Comparison of ENCODE assay signal across 8 cellular contexts in genomic region chr1:226549937-226550670, GRCh38. TPM values are rescaled to one million over a fixed set of nuclear protein-coding genes. Genes with fewer than 3 reads are reported as not detected.
DNase-seq lines count a peak whose midpoint lies in the region; ATAC-seq, FAIRE-seq and TF ChIP-seq lines count a peak whose summit lies in the region.

No MANE protein-coding gene starts in this region.

- intact Hi-C loops in K562 (cut with micrococcal nuclease): loop anchor here (5.0 kb wide), 1 partner anchor 277 kb away; no protein-coding TSS in a partner anchor

- H3F3A ChIP-seq in smooth muscle cell (ENCODE audit: low read depth): no peaks in the 10 kb centered on the region

- POLR2A ChIA-PET in K562 (lab: Yijun Ruan, JAX): interaction anchor here (0.6 to 1.0 kb wide), 3 partner anchors 22 to 131 kb away, joined by 3 to 4 read pairs (median 4); no protein-coding TSS in a partner anchor

- H3K36me3 ChIP-seq in K562 (ENCODE audit: control insufficient read depth, insufficient read depth, low read length) (no peaks in the 10 kb centered on the region), smooth muscle cell (ENCODE audit: low read depth) (no peaks in the 10 kb centered on the region)

- no peak overlapping the region for H3K4me3 ChIP-seq in K562
- H3K4me3 ChIP-seq in smooth muscle cell: peak overlapping the region; percentile 53

- TF ChIP-seq RAD21 in K562 (CRISPR knock-in tag; conservative IDR thresholded peaks at IDR 0.05 in 1 of 2, IDR thresholded peaks at IDR 0.05 in 1 of 2): no peak

- TF ChIP-seq POLR2A in K562 (conservative IDR thresholded peaks at IDR 0.05): no peak

- no peak overlapping the region for H3K27ac ChIP-seq in K562 (ENCODE audit: extremely low read depth, low read depth, low read length)
- H3K27ac ChIP-seq in smooth muscle cell (ENCODE audit: low read depth): no peak overlapping the region

- DNase-seq in ACHN (peak; percentile 7), GM13977 (ENCODE audit: low spot score) (peak; percentile 70), NCI-H345 (lab: John Stamatoyannopoulos, UW) (peak; percentile 76), K562 (ENCODE audit: extremely low read depth in 1 of 4, low spot score in 3 of 4) (peak; percentile 49 to 65 (median 56)), iPS-NIHi7 (ENCODE audit: extremely low spot score) (peak; percentile 76), smooth muscle cell (lab: John Stamatoyannopoulos, UW; ENCODE audit: unreplicated experiment) (no peak)

- H3K4me1 ChIP-seq in K562 (replicated peaks in 1 of 2; ENCODE audit: control insufficient read depth in 2 of 2, insufficient read depth in 2 of 2, low read length in 2 of 2) (peaks cover 0 to 18% of the 10 kb centered on the region in 2 experiments; a peak in 3 of 5 replicates), smooth muscle cell (ENCODE audit: low read depth) (peaks cover 10% of the 10 kb centered on the region)

- H2AFZ ChIP-seq in K562 (ENCODE audit: low read depth, low read length) (no peak overlapping the region), smooth muscle cell (ENCODE audit: low read depth) (no peak overlapping the region)

- no peak for TF ChIP-seq EP300 in K562 (IDR thresholded peaks at IDR 0.05; ENCODE audit: low read length)

- H3K9ac ChIP-seq in K562 (ENCODE audit: insufficient read depth in 1 of 2, low read depth in 2 of 2, low read length in 2 of 2) (0 out of 4 replicates have a peak overlapping the region, but pooled peaks of 1 of the 2 experiments have one; percentile 24), smooth muscle cell (ENCODE audit: low read depth) (no peak overlapping the region)

- TF ChIP-seq CTCF in GM13977 (IDR thresholded peaks at IDR 0.05; ENCODE audit: extremely low read depth, insufficient read depth, missing control alignments): no peak
- peak; percentile 24 to 29 (median 29); a peak in 2 of 6 replicates for TF ChIP-seq CTCF in K562 (IDR thresholded peaks at IDR 0.05 in 2 of 3, conservative IDR thresholded peaks at IDR 0.05 in 1 of 3; ENCODE audit: insufficient read depth in 2 of 3, low read depth in 1 of 3, low read length in 3 of 3)
- TF ChIP-seq CTCF in smooth muscle cell (IDR thresholded peaks at IDR 0.05; ENCODE audit: borderline replicate concordance, insufficient read depth, poor library complexity, severe bottlenecking): no peak

- H3K9me3 ChIP-seq in K562 (replicated peaks; ENCODE audit: control insufficient read depth, insufficient read depth, low read depth, low read length) (no peaks in the 10 kb centered on the region), smooth muscle cell (replicated peaks; ENCODE audit: low read depth) (no peaks in the 10 kb centered on the region)

- ATAC-seq in K562 (peak; percentile 75), HG03521 (IDR thresholded peaks at IDR 0.05; ENCODE audit: unreplicated experiment) (no peak), HG03457 (IDR thresholded peaks at IDR 0.05; ENCODE audit: unreplicated experiment) (no peak)

- no TSS peak for BruUV-seq in K562 (replicated peaks; lab: Mats Ljungman, UMichigan)

- CTCF ChIA-PET in K562 (lab: Yijun Ruan, JAX; ENCODE audit: low intra/inter-chr PET ratio): no interaction called here

- peak; percentile 85 for FAIRE-seq in K562 (lab: Jason Lieb, UNC)

- H4K20me1 ChIP-seq in K562 (replicated peaks; ENCODE audit: control insufficient read depth, insufficient read depth, low read length): no peaks in the 10 kb centered on the region
- H4K20me1 ChIP-seq in smooth muscle cell (ENCODE audit: low read depth): no peaks in the 10 kb centered on the region

- no peak overlapping the region for H3K4me2 ChIP-seq in K562 (ENCODE audit: insufficient read depth, low read length)
- H3K4me2 ChIP-seq in smooth muscle cell: peak overlapping the region; percentile 92

- in situ Hi-C loops in ACHN (cut with HindIII; ENCODE audit: low pct_ligation_motif_present, low pct_unique_long_range_greater_than_20kb, low sequenced_read_pairs) (no loop called here), GM13977 (cut with MboI; ENCODE audit: low pct_unique_long_range_greater_than_20kb, low sequenced_read_pairs, unreplicated experiment) (no loop called here), K562 (cut with MboI) (no loop called here)

- peaks cover 18 to 55% of the 10 kb centered on the region in 2 experiments; a peak in 4 of 5 replicates for H3K27me3 ChIP-seq in K562 (ENCODE audit: control insufficient read depth in 2 of 2, insufficient read depth in 2 of 2, low read length in 2 of 2)
- peaks cover 63% of the 10 kb centered on the region for H3K27me3 ChIP-seq in smooth muscle cell (ENCODE audit: low read depth)

- no peaks in the 10 kb centered on the region for H3K9me1 ChIP-seq in K562 (ENCODE audit: control insufficient read depth, insufficient read depth, low read length)

- H3K79me2 ChIP-seq in K562 (ENCODE audit: control insufficient read depth, insufficient read depth, low read length): no peaks in the 10 kb centered on the region
- no peaks in the 10 kb centered on the region for H3K79me2 ChIP-seq in smooth muscle cell (ENCODE audit: low read depth)

- WGBS in K562 (ENCODE audit: insufficient coverage, low coverage, missing lambda C conversion rate): 2% methylated on average over 21 of the region's 21 CpGs
- WGBS in smooth muscle cell (ENCODE audit: low lambda C conversion rate): 7% methylated on average over 20 of the region's 21 CpGs

TF ChIP-seq in K562, 482 proteins besides CTCF, POLR2A, EP300 and RAD21 (continues in another document):
- TF ChIP-seq TFAP4 (CRISPR knock-in tag; IDR thresholded peaks at IDR 0.05; ENCODE audit: borderline replicate concordance): peak; percentile 67
- TF ChIP-seq FOXA1 (IDR thresholded peaks at IDR 0.05; ENCODE audit: borderline replicate concordance): no peak
- no peak for TF ChIP-seq HLTF (IDR thresholded peaks at IDR 0.05)
- no peak for TF ChIP-seq CHD4 (IDR thresholded peaks at IDR 0.05; ENCODE audit: insufficient read depth, insufficient replicate concordance, low read depth, low read length, poor library complexity, severe bottlenecking)
- TF ChIP-seq ZNF699 (CRISPR knock-in tag; IDR thresholded peaks at IDR 0.05; ENCODE audit: insufficient replicate concordance): no peak
- TF ChIP-seq ZNF384 (IDR thresholded peaks at IDR 0.05; ENCODE audit: low read depth, low read length): peak; percentile 95
- peak; percentile 54; the same call in 1 of the 2 replicates for TF ChIP-seq ARID1B (IDR thresholded peaks at IDR 0.05)
- peak; percentile 68 for TF ChIP-seq TCF3 (CRISPR knock-in tag; IDR thresholded peaks at IDR 0.05)
- no peak for TF ChIP-seq GATA2 (CRISPR knock-in tag; IDR thresholded peaks at IDR 0.05)
- no peak for TF ChIP-seq RNF2 (IDR thresholded peaks at IDR 0.05)
- TF ChIP-seq RFX7 (CRISPR knock-in tag; IDR thresholded peaks at IDR 0.05): no peak
- TF ChIP-seq NRF1 (conservative IDR thresholded peaks at IDR 0.05 in 1 of 2, IDR thresholded peaks at IDR 0.05 in 1 of 2): no peak
- no peak for TF ChIP-seq SMAD2 (IDR thresholded peaks at IDR 0.05; ENCODE audit: low read depth, low read length)
- no peak for TF ChIP-seq MEF2A (IDR thresholded peaks at IDR 0.05; ENCODE audit: control insufficient read depth, low read depth, low read length)
- peak; percentile 83 for TF ChIP-seq TEAD4 (IDR thresholded peaks at IDR 0.05; ENCODE audit: low read length)
- TF ChIP-seq TEAD4 (CRISPR knock-in tag; IDR thresholded peaks at IDR 0.05; ENCODE audit: borderline replicate concordance): no peak
- 0 out of 2 replicates have a peak, but pooled peaks have one; percentile 42 for TF ChIP-seq DPF2 (IDR thresholded peaks at IDR 0.05)
- TF ChIP-seq NFIC (IDR thresholded peaks at IDR 0.05): 0 out of 2 replicates have a peak, but pooled peaks have one; percentile 9
- TF ChIP-seq TAL1 (IDR thresholded peaks at IDR 0.05): peak; percentile 68
- TF ChIP-seq EGR1 (conservative IDR thresholded peaks at IDR 0.05): 0 out of 2 replicates have a peak, but pooled peaks have one; percentile 36
- 0 out of 2 replicates have a peak, but pooled peaks have one; percentile 44 for TF ChIP-seq POLR2AphosphoS5 (IDR thresholded peaks at IDR 0.05; ENCODE audit: control insufficient read depth, insufficient read depth, low read depth, low read length)

RNA-seq across cellular contexts. Expression of gene STUM, which starts 1.5 kb away (rescaled TPM):
- not detected in 2 replicates for total RNA-seq in K562 (2011; cell fraction: chromatin; rRNA removed; ENCODE audit: low replicate concordance)
- not detected in 2 replicates for total RNA-seq in K562 (2011; cell fraction: nucleolus; rRNA removed)
- not detected in 2 replicates for total RNA-seq in K562 (2011; cell fraction: nucleoplasm; rRNA removed)
- total RNA-seq in K562 (2014; rRNA removed) (not detected in 2 replicates), K562 (2014; rRNA removed; fragmentation: Illumina TruSeq; extraction: Trizol) (not detected in 2 replicates), K562 (2015; rRNA removed; fragmentation: Illumina TruSeq; extraction: Trizol) (not detected in 2 replicates), K562 (2021) (not detected in 2 replicates), smooth muscle cell (0.04 TPM in 1 of 2 replicates, not detected in the other)
- polyA plus RNA-seq in K562 (2011; rRNA removed) (not detected in 2 replicates), K562 (2014; fragmentation: Illumina TruSeq; extraction: Trizol) (not detected in 2 replicates), K562 (2014; fragmentation: Nextera tagmentation; extraction: Ambion mirVana) (not detected), K562 (2014; rRNA removed) (not detected in 2 replicates), smooth muscle cell (not detected in 2 replicates)
- polyA plus RNA-seq in K562 (2011; cell fraction: cytosol; rRNA removed): not detected in 2 replicates
- not detected in 2 replicates for polyA plus RNA-seq in K562 (2011; cell fraction: nucleus; rRNA removed)
- not detected in 2 replicates for polyA plus RNA-seq in K562 (2012)
- not detected in 2 replicates for polyA minus RNA-seq in K562 (2011; rRNA and poly(A)+ RNA removed)
- polyA minus RNA-seq in K562 (2011; cell fraction: cytosol; rRNA and poly(A)+ RNA removed): not detected in 2 replicates
- polyA minus RNA-seq in K562 (2011; cell fraction: nucleus; rRNA and poly(A)+ RNA removed): not detected in 2 replicates

Comparison
In these comparisons a context has a peak if more than half of its experiments do, and no peak if none do; other contexts are left out.
1. CTCF ChIP-seq: peak in K562 (3 of 3); none in GM13977 (single experiment) and smooth muscle cell (single experiment).